ENCODE assay signal across 17 cellular contexts in the genomic region with DNA sequence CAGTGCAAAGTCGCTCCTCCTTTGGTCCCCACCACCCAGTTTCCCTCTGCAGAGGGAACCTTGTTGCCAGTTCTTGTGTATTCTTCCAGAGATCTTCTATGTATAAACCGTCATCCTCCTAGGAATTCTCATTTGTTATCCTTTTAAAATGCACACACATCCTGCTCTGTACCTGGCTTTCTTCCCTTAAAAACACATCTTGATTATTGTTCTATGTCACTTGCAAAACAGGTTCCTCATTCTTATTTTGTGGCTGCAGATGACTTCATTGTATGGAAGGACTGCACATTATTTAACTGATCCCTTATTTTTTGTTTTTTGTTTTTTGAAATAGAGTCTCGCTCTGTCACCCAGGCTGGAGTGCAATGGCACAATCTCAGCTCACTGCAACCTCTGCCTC. TPM values are rescaled to one million over a fixed set of nuclear protein-coding genes. Genes with fewer than 3 reads are reported as not detected.
A peak's percentile ranks its signal among the peaks of the same experiment; 100 is the strongest.
DNase-seq lines count a peak whose midpoint lies in the region; ATAC-seq, FAIRE-seq and TF ChIP-seq lines count a peak whose summit lies in the region.
"Had no signal": no experiment of that assay in that cellular context is flagged by ENCODE, and none has a peak within 500 bp of the region (broad histone marks: within the 10 kb centered on the region; RNA-seq: fewer than 3 reads in every experiment).

No MANE protein-coding gene starts in this region.

- FAIRE-seq in HTR-8/SVneo (lab: Jason Lieb, UNC) = no peak
- FAIRE-seq: A549 had no signal

- TF ChIP-seq CTCF in IMR-90 (conservative IDR thresholded peaks at IDR 0.05; ENCODE audit: low read depth, low read length) (no peak), VCaP (conservative IDR thresholded peaks at IDR 0.05) (no peak), mesothelial cell of epicardium (IDR thresholded peaks at IDR 0.05; ENCODE audit: unreplicated experiment) (no peak), type B pancreatic cell (conservative IDR thresholded peaks at IDR 0.05) (no peak)

- H3K36me3 Mint-ChIP-seq in mesothelial cell of epicardium (no peaks in the 10 kb centered on the region), type B pancreatic cell (no peaks in the 10 kb centered on the region)
- H3K36me3 Mint-ChIP-seq: CD14-positive monocyte; CD4-positive, alpha-beta memory T cell had no signal

- peaks cover 9% of the 10 kb centered on the region; the same call in 1 of the 2 replicates for H3K4me1 ChIP-seq in IMR-90 (ENCODE audit: control insufficient read depth, insufficient read depth, low read length)
- H3K4me1 ChIP-seq: A549 had no signal

- no peak overlapping the region for H2AK9ac ChIP-seq in IMR-90 (replicated peaks; ENCODE audit: low read depth, low read length, poor library complexity)

- no peak for TF ChIP-seq POLR2A in IMR-90 (IDR thresholded peaks at IDR 0.05; ENCODE audit: low read depth, low read length)

- peaks cover 21% of the 10 kb centered on the region for H3K4me1 Mint-ChIP-seq in mesothelial cell of epicardium
- peaks cover 19% of the 10 kb centered on the region for H3K4me1 Mint-ChIP-seq in type B pancreatic cell (ENCODE audit: unreplicated experiment)
- H3K4me1 Mint-ChIP-seq: CD14-positive monocyte had no signal

- no TSS peak for BruUV-seq in IMR-90 (replicated peaks; lab: Mats Ljungman, UMichigan)

- H2AK5ac ChIP-seq in IMR-90 (ENCODE audit: low read depth, low read length) = no peak overlapping the region

- in situ Hi-C loops in IMR-90 (cut with MboI; ENCODE audit: low sequenced_read_pairs) = no loop called here

- no peak overlapping the region for H3K4me3 Mint-ChIP-seq in mesothelial cell of epicardium
- H3K4me3 Mint-ChIP-seq in type B pancreatic cell = no peak overlapping the region
- H3K4me3 Mint-ChIP-seq: CD14-positive monocyte; CD4-positive, alpha-beta memory T cell; HFFc6 had no signal

- POLR2A ChIA-PET in IMR-90 (lab: Charles Lee; ENCODE audit: unreplicated experiment) = no interaction called here

- intact Hi-C loops in IMR-90 (cut with micrococcal nuclease) = no loop called here

- H2BK20ac ChIP-seq in IMR-90 (ENCODE audit: low read depth, low read length) = no peak overlapping the region

- H3K27ac Mint-ChIP-seq in mesothelial cell of epicardium = peak overlapping the region; percentile 6
- H3K27ac Mint-ChIP-seq in type B pancreatic cell = peak overlapping the region; percentile 65
- H3K27ac Mint-ChIP-seq: CD14-positive monocyte; CD4-positive, alpha-beta memory T cell; HFFc6 had no signal

- ATAC-seq in IMR-90 (ENCODE audit: low read depth) = no peak
- ATAC-seq: A549, HCT116 had no signal

- no peak overlapping the region for H3K14ac ChIP-seq in IMR-90 (replicated peaks; ENCODE audit: low read depth, low read length)

- no peak overlapping the region for H2BK5ac ChIP-seq in IMR-90 (ENCODE audit: low read depth, low read length, poor library complexity, severe bottlenecking)

- no peak overlapping the region for H4K5ac ChIP-seq in IMR-90 (ENCODE audit: low read depth, low read length)

- H3K9me1 ChIP-seq in IMR-90 (ENCODE audit: insufficient read depth, low read length) = 0 out of 2 replicates have a peak, but pooled peaks cover 7% of the 10 kb centered on the region

- H4K91ac ChIP-seq in IMR-90 (ENCODE audit: insufficient read depth, low read depth, low read length) = no peak overlapping the region

- H3K9ac ChIP-seq in IMR-90 (ENCODE audit: low read depth, low read length) = no peak overlapping the region

- dilution Hi-C loops in IMR-90 (cut with HindIII; ENCODE audit: low sequenced_read_pairs, unreplicated experiment) = no loop called here

- TF ChIP-seq RAD21 in IMR-90 (IDR thresholded peaks at IDR 0.05; ENCODE audit: low read length) = no peak

- 80% methylated on average over 2 of the region's 3 CpGs; no CpG with 5 or more reads in 1 of the 2 experiments for WGBS in IMR-90 (ENCODE audit: extremely low coverage in 2 of 2, insufficient read length in 1 of 2), 2 experiments

- no peaks in the 10 kb centered on the region; the same call in 1 of the 2 replicates for H4K20me1 ChIP-seq in IMR-90 (ENCODE audit: insufficient read depth, low read length)

- no peak overlapping the region for H3K4me3 ChIP-seq in IMR-90 (ENCODE audit: insufficient read depth, low read depth, low read length)
- H3K4me3 ChIP-seq: A549 had no signal

- H3K9me3 Mint-ChIP-seq in mesothelial cell of epicardium (peaks cover 5% of the 10 kb centered on the region), type B pancreatic cell (no peaks in the 10 kb centered on the region)
- H3K9me3 Mint-ChIP-seq: CD4-positive, alpha-beta memory T cell had no signal

- H3K4ac ChIP-seq in IMR-90 (ENCODE audit: low read depth, low read length) = no peak overlapping the region

- H4K8ac ChIP-seq in IMR-90 (ENCODE audit: low read depth in 2 of 2, low read length in 2 of 2) = no peak overlapping the region

- no peaks in the 10 kb centered on the region for H3K27me3 Mint-ChIP-seq in mesothelial cell of epicardium (ENCODE audit: low read depth)
- peaks cover 6% of the 10 kb centered on the region for H3K27me3 Mint-ChIP-seq in type B pancreatic cell

- no peak overlapping the region for H3K18ac ChIP-seq in IMR-90 (ENCODE audit: low read depth, low read length)

- H2AFZ ChIP-seq in IMR-90 (replicated peaks; ENCODE audit: low read length, poor library complexity) = no peak overlapping the region

- H3K56ac ChIP-seq in IMR-90 (ENCODE audit: extremely low read depth, insufficient read depth, low read length) = no peak overlapping the region

- no peak overlapping the region for H3K23ac ChIP-seq in IMR-90 (ENCODE audit: low read depth, low read length)

- DNase-seq in IMR-90 (peak; percentile 19), mesothelial cell of epicardium (ENCODE audit: low spot score in 2 of 2, unreplicated experiment in 2 of 2) (no peak), type B pancreatic cell (ENCODE audit: extremely low spot score, unreplicated experiment) (no peak), globus pallidus (ENCODE audit: low spot score) (no peak), DMS114 treated with DMSO at 0.1 percent for 48 hours (lab: John Stamatoyannopoulos, UW; ENCODE audit: unreplicated experiment) (no peak), HTR-8/SVneo (ENCODE audit: insufficient read length, low spot score) (no peak)
- DNase-seq: AML-193; CD4-positive, alpha-beta memory T cell; DMS79 treated with DMSO at 0.1 percent for 48 hours; GF-D8; GOT3; H7; HFFc6 had no signal

- H3K27ac ChIP-seq in IMR-90 (ENCODE audit: insufficient read depth, low read length) = no peak overlapping the region
- H3K27ac ChIP-seq in VCaP = peak overlapping the region; percentile 95
- H3K27ac ChIP-seq: A549 had no signal

- CTCF ChIA-PET in IMR-90 (lab: Yijun Ruan, JAX) = no interaction called here

- peaks cover 45% of the 10 kb centered on the region for H3K27me3 ChIP-seq in IMR-90 (ENCODE audit: control insufficient read depth, insufficient read depth, low read length)

- H3K36me3 ChIP-seq in IMR-90 (ENCODE audit: control insufficient read depth, insufficient read depth, low read length) = no peaks in the 10 kb centered on the region

- no peak overlapping the region for H3K4me2 ChIP-seq in IMR-90 (ENCODE audit: low read depth, low read length)
- H3K4me2 ChIP-seq: A549 had no signal

- H3K79me1 ChIP-seq in IMR-90 (ENCODE audit: low read depth in 1 of 2, low read length in 2 of 2) = no peaks in the 10 kb centered on the region

- no peak overlapping the region for H2BK15ac ChIP-seq in IMR-90 (ENCODE audit: low read depth, low read length)

- H3K9me3 ChIP-seq in IMR-90 (ENCODE audit: control insufficient read depth, insufficient read depth, low read length) = peaks cover 4% of the 10 kb centered on the region
- H3K9me3 ChIP-seq: A549 had no signal

- H2BK120ac ChIP-seq in IMR-90 (ENCODE audit: low read depth, low read length) = no peak overlapping the region

TF ChIP-seq in IMR-90, 13 proteins besides CTCF, POLR2A, EP300 and RAD21:
- TF ChIP-seq CHD1 (IDR thresholded peaks at IDR 0.05; ENCODE audit: low read depth, low read length) (no peak), MXI1 (IDR thresholded peaks at IDR 0.05; ENCODE audit: borderline replicate concordance, low read depth, low read length) (no peak), MAZ (IDR thresholded peaks at IDR 0.05; ENCODE audit: borderline replicate concordance, low read depth, low read length) (no peak), SMC3 (IDR thresholded peaks at IDR 0.05; ENCODE audit: low read depth, low read length) (no peak), BHLHE40 (IDR thresholded peaks at IDR 0.05; ENCODE audit: low read depth, low read length) (no peak), FOS (IDR thresholded peaks at IDR 0.05; ENCODE audit: low read depth, low read length) (no peak), NFE2L2 (IDR thresholded peaks at IDR 0.05; ENCODE audit: low read depth, low read length) (no peak), RFX5 (IDR thresholded peaks at IDR 0.05; ENCODE audit: low read depth, low read length) (no peak), MAFK (IDR thresholded peaks at IDR 0.05; ENCODE audit: low read depth, low read length) (no peak), CEBPB (IDR thresholded peaks at IDR 0.05; ENCODE audit: low read depth, low read length) (no peak), RCOR1 (IDR thresholded peaks at IDR 0.05; ENCODE audit: insufficient replicate concordance, low read length) (no peak)
- TF ChIP-seq, protein P1, sequence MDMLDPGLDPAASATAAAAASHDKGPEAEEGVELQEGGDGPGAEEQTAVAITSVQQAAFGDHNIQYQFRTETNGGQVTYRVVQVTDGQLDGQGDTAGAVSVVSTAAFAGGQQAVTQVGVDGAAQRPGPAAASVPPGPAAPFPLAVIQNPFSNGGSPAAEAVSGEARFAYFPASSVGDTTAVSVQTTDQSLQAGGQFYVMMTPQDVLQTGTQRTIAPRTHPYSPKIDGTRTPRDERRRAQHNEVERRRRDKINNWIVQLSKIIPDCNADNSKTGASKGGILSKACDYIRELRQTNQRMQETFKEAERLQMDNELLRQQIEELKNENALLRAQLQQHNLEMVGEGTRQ (IDR thresholded peaks at IDR 0.05; ENCODE audit: low read depth, low read length) = no peak
TF ChIP-seq in IMR-90: peak in this region for 0.

RNA-seq across cellular contexts. Expression of gene SYT7, which starts 26.6 kb away (rescaled TPM):
- under 0.01 TPM in 1 of 2 replicates, not detected in the other for total RNA-seq in IMR-90 (2012; rRNA removed)
- 0.19 and 0.26 TPM in 2 replicates for polyA plus RNA-seq in IMR-90 (2012; rRNA removed)
- polyA plus RNA-seq in IMR-90 (2012; cell fraction: cytosol; rRNA removed) = 0.10 and 0.29 TPM in 2 replicates
- 0.53 and 0.90 TPM in 2 replicates for polyA plus RNA-seq in IMR-90 (2012; cell fraction: nucleus; rRNA removed; ENCODE audit: low replicate concordance)
- 7.6 to 9.4 TPM (median 8.3 TPM) in 3 replicates for total RNA-seq in mesothelial cell of epicardium
- total RNA-seq in type B pancreatic cell (ENCODE audit: low replicate concordance) = 26.5 and 37.5 TPM in 2 replicates
- total RNA-seq: CD4-positive, alpha-beta memory T cell had no signal
- polyA plus RNA-seq: CD14-positive monocyte; CD4-positive, alpha-beta memory T cell had no signal
